In genomic region chr12:90978117-90978770, GRCh38 we compare ENCODE assay signal across 8 cellular contexts. TPM values are rescaled to one million over a fixed set of nuclear protein-coding genes. Genes with fewer than 3 reads are reported as not detected.
DNase-seq lines count a peak whose midpoint lies in the region; ATAC-seq, FAIRE-seq and TF ChIP-seq lines count a peak whose summit lies in the region.

No MANE protein-coding gene starts in this region.

- H3K36me3 Mint-ChIP-seq in activated CD4-positive, alpha-beta T cell treated with anti-CD3 and anti-CD28 coated beads, Interleukin-2, amount 10 ng/mL, durations not matched to agents 24 days and 14 days (ENCODE audit: low read depth), result no peaks in the 10 kb centered on the region

- no peaks in the 10 kb centered on the region for H3K9me3 Mint-ChIP-seq in activated CD4-positive, alpha-beta T cell treated with anti-CD3 and anti-CD28 coated beads, Interleukin-2, amount 10 ng/mL, durations not matched to agents 24 days and 14 days

- DNase-seq in GM03348 (ENCODE audit: low spot score) (peak; percentile 64), HS-27A (ENCODE audit: low read depth) (peak; percentile 42), RWPE2 (ENCODE audit: low spot score) (no peak), fibroblast of mammary gland (ENCODE audit: low read depth) (peak; percentile 85), pancreas (no peak)
- no peak for DNase-seq in activated CD4-positive, alpha-beta T cell treated with anti-CD3 and anti-CD28 coated beads, Interleukin-2, amount 10 ng/mL, durations not matched to agents 24 days and 14 days

- H3K27ac ChIP-seq in RWPE2 (ENCODE audit: poor library complexity, severe bottlenecking), result no peak overlapping the region
- no peak overlapping the region for H3K27ac ChIP-seq in pancreas

- H3K9me3 ChIP-seq in RWPE2 (ENCODE audit: severe bottlenecking), result no peaks in the 10 kb centered on the region
- no peaks in the 10 kb centered on the region for H3K9me3 ChIP-seq in pancreas

- no peaks in the 10 kb centered on the region for H3K36me3 ChIP-seq in RWPE2 (ENCODE audit: low read depth)
- H3K36me3 ChIP-seq in pancreas, result no peaks in the 10 kb centered on the region

- TF ChIP-seq CTCF in RWPE2 (IDR thresholded peaks at IDR 0.05; ENCODE audit: poor library complexity, severe bottlenecking) (peak; percentile 91), fibroblast of mammary gland (conservative IDR thresholded peaks at IDR 0.05; ENCODE audit: control insufficient read depth, insufficient read depth, low read depth, low read length) (peak; percentile 89), pancreas (IDR thresholded peaks at IDR 0.05) (peak; percentile 21 to 41 (median 26))

- ATAC-seq in GM21390 (IDR thresholded peaks at IDR 0.05; ENCODE audit: unreplicated experiment) (peak; percentile 82), RWPE2 (ENCODE audit: low read depth) (peak; percentile 73), pancreas (peak in 3 of 4 donors; percentile 79 to 83 (median 83)), GM21528 (IDR thresholded peaks at IDR 0.05; ENCODE audit: low FRiP score, unreplicated experiment) (no peak)

- peaks cover 4% of the 10 kb centered on the region for H3K4me1 ChIP-seq in RWPE2 (ENCODE audit: insufficient read depth, poor library complexity, severe bottlenecking)
- H3K4me1 ChIP-seq in pancreas, result no peaks in the 10 kb centered on the region

- no peaks in the 10 kb centered on the region for H3K4me1 Mint-ChIP-seq in activated CD4-positive, alpha-beta T cell treated with anti-CD3 and anti-CD28 coated beads, Interleukin-2, amount 10 ng/mL, durations not matched to agents 24 days and 14 days

- H3K27me3 Mint-ChIP-seq in activated CD4-positive, alpha-beta T cell treated with anti-CD3 and anti-CD28 coated beads, Interleukin-2, amount 10 ng/mL, durations not matched to agents 24 days and 14 days, result peaks cover 8% of the 10 kb centered on the region

- WGBS in pancreas, 2 donors, result 25 to 41% methylated on average over 1 of the region's 1 CpG

- intact Hi-C loops in pancreas (cut with DNase I), result loop anchor here in 1 of 3 donors (10.0 kb wide), 1 partner anchor 377 kb away; no protein-coding TSS in a partner anchor
- intact Hi-C loops in activated CD4-positive, alpha-beta T cell treated with anti-CD3 and anti-CD28 coated beads, Interleukin-2, amount 10 ng/mL, durations not matched to agents 24 days and 14 days (cut with micrococcal nuclease), result loop anchor here (1.0 to 10.0 kb wide), 2 partner anchors 131 to 347 kb away; no protein-coding TSS in a partner anchor

- peak; percentile 91 for FAIRE-seq in pancreas (lab: Jason Lieb, UNC)

- no peak overlapping the region for H3K4me3 ChIP-seq in RWPE2 (ENCODE audit: severe bottlenecking)
- H3K4me3 ChIP-seq in fibroblast of mammary gland (ENCODE audit: control insufficient read depth, low read depth, low read length), result no peak overlapping the region
- H3K4me3 ChIP-seq in pancreas, result no peak overlapping the region

- no peak overlapping the region for H3K4me3 Mint-ChIP-seq in activated CD4-positive, alpha-beta T cell treated with anti-CD3 and anti-CD28 coated beads, Interleukin-2, amount 10 ng/mL, durations not matched to agents 24 days and 14 days

- H3K27me3 ChIP-seq in RWPE2 (ENCODE audit: insufficient read depth, poor library complexity, severe bottlenecking) (no peaks in the 10 kb centered on the region), pancreas (no peaks in the 10 kb centered on the region)

- H3K27ac Mint-ChIP-seq in activated CD4-positive, alpha-beta T cell treated with anti-CD3 and anti-CD28 coated beads, Interleukin-2, amount 10 ng/mL, durations not matched to agents 24 days and 14 days, result no peak overlapping the region

RNA-seq across cellular contexts. Expression of gene CCER1, which starts 23.3 kb away (rescaled TPM):
- total RNA-seq in pancreas, result not detected
- polyA plus RNA-seq in pancreas, result not detected
- total RNA-seq in activated CD4-positive, alpha-beta T cell treated with anti-CD3 and anti-CD28 coated beads, Interleukin-2, amount 10 ng/mL, durations not matched to agents 24 days and 14 days, result not detected in 2 replicates

RNA-seq across cellular contexts. Expression of gene EPYC, which starts 26.5 kb away (rescaled TPM):
- under 1 TPM in 1 of 6 donors, not detected in 5; 0.12 TPM for total RNA-seq in pancreas
- polyA plus RNA-seq in pancreas, result not detected
- total RNA-seq in activated CD4-positive, alpha-beta T cell treated with anti-CD3 and anti-CD28 coated beads, Interleukin-2, amount 10 ng/mL, durations not matched to agents 24 days and 14 days, result not detected in 2 replicates

Comparison
In these comparisons a context has a peak if more than half of its experiments do, and no peak if none do; other contexts are left out.
1. DNase-seq: peak in GM03348 (single experiment), HS-27A (single experiment) and fibroblast of mammary gland (single experiment); none in RWPE2 (single experiment), pancreas (0 of 6) and activated CD4-positive, alpha-beta T cell treated with anti-CD3 and anti-CD28 coated beads, Interleukin-2, amount 10 ng/mL, durations not matched to agents 24 days and 14 days (single experiment).
2. CTCF ChIP-seq: peak in every context shown above with its lines; median percentile 91 in RWPE2; 89 in fibroblast of mammary gland; 26 in pancreas.